ENCODE assay signal across 31 cellular contexts in genomic region chr18:50934545-50935211, GRCh38.
"Had no signal": no experiment of that assay in that cellular context is flagged by ENCODE, and none has a peak within 500 bp of the region (broad histone marks: within the 10 kb centered on the region; RNA-seq: fewer than 3 reads in every experiment).

No MANE protein-coding gene starts in this region.

- H3K4me3 ChIP-seq: esophagus muscularis mucosa, gastrocnemius medialis had no signal

- DNase-seq: activated CD4-positive, alpha-beta T cell treated with anti-CD3 and anti-CD28 coated beads for 4 hours; activated CD4-positive, alpha-beta T cell treated with anti-CD3 and anti-CD28 coated beads, Interleukin-2, amount 50 U/mL, for 1 hour; activated CD4-positive, alpha-beta T cell treated with anti-CD3 and anti-CD28 coated beads, Interleukin-2, amount 50 U/mL, for 48 hours; activated CD4-positive, CD25-positive, alpha-beta regulatory T cell; activated CD4-positive, CD25-positive, alpha-beta regulatory T cell treated with anti-CD3 and anti-CD28 coated beads, Interleukin-2, amount 50 U/mL, for 72 hours; activated CD8-positive, alpha-beta memory T cell treated with anti-CD3 and anti-CD28 coated beads, Interleukin-2, amount 10 ng/mL, durations not matched to agents 7 days and 5 days; activated CD8-positive, alpha-beta memory T cell treated with anti-CD3 and anti-CD28 coated beads, Interleukin-2, amount 50 U/mL, for 4 hours; activated CD8-positive, alpha-beta T cell treated with anti-CD3 and anti-CD28 coated beads, Interleukin-2, amount 10 ng/mL, durations not matched to agents 7 days and 5 days; activated effector memory CD4-positive, alpha-beta T cell treated with anti-CD3 and anti-CD28 coated beads, Interleukin-2, amount 50 U/mL, for 16 hours; activated naive CD4-positive, alpha-beta T cell treated with anti-CD3 and anti-CD28 coated beads for 36 hours; activated T-cell treated with anti-CD3 and anti-CD28 coated beads, Interleukin-2, amount 50 U/mL, for 1 hour; activated T-cell treated with anti-CD3 and anti-CD28 coated beads, Interleukin-2, amount 50 U/mL, for 48 hours; amniotic stem cell; anterior cingulate cortex; brain microvascular endothelial cell; cortex of kidney; dermis blood vessel endothelial cell; effector CD4-positive, alpha-beta T cell; effector memory CD8-positive, alpha-beta T cell; erythroblast; foreskin keratinocyte; gastrocnemius medialis; glutamatergic neuron; T-helper 2 cell had no signal

- H3K27me3 ChIP-seq: brain microvascular endothelial cell, esophagus muscularis mucosa, foreskin keratinocyte, gastrocnemius medialis had no signal

- H3K4me1 ChIP-seq: esophagus muscularis mucosa, foreskin keratinocyte, gastrocnemius medialis had no signal

- H3K36me3 ChIP-seq: brain microvascular endothelial cell had no signal

- H3K4me3 Mint-ChIP-seq: activated CD8-positive, alpha-beta memory T cell treated with anti-CD3 and anti-CD28 coated beads, Interleukin-2, amount 10 ng/mL, durations not matched to agents 7 days and 5 days; activated CD8-positive, alpha-beta T cell treated with anti-CD3 and anti-CD28 coated beads, Interleukin-2, amount 10 ng/mL, durations not matched to agents 7 days and 5 days; activated naive CD4-positive, alpha-beta T cell treated with anti-CD3 and anti-CD28 coated beads for 36 hours; activated naive CD4-positive, alpha-beta T cell treated with anti-CD3 and anti-CD28 coated beads, Interleukin-2, amount 50 U/mL, for 24 hours; activated T-helper 1 cell treated with anti-CD3 and anti-CD28 coated beads, Interleukin-12 subunit alpha, Interleukin-12 subunit beta, Interleukin-2, Interleukin-4 antibody, amounts not matched to agents 30 ng/mL and 10 ng/mL and 1 ng/mL, durations not matched to agents 14 hours and 24 hours and 36 hours; effector memory CD8-positive, alpha-beta T cell had no signal

- H3K27ac ChIP-seq: brain microvascular endothelial cell, esophagus muscularis mucosa, foreskin keratinocyte, gastrocnemius medialis had no signal

- ATAC-seq: activated CD8-positive, alpha-beta memory T cell treated with anti-CD3 and anti-CD28 coated beads, Interleukin-2, amount 10 ng/mL, durations not matched to agents 7 days and 5 days; activated CD8-positive, alpha-beta T cell treated with anti-CD3 and anti-CD28 coated beads, Interleukin-2, amount 10 ng/mL, durations not matched to agents 7 days and 5 days; effector memory CD8-positive, alpha-beta T cell; foreskin keratinocyte; gastrocnemius medialis had no signal

- H3K27me3 Mint-ChIP-seq: activated CD8-positive, alpha-beta memory T cell treated with anti-CD3 and anti-CD28 coated beads, Interleukin-2, amount 10 ng/mL, durations not matched to agents 7 days and 5 days; activated naive CD4-positive, alpha-beta T cell treated with anti-CD3 and anti-CD28 coated beads, Interleukin-2, amount 50 U/mL, for 24 hours; effector memory CD8-positive, alpha-beta T cell had no signal

- H3K4me1 Mint-ChIP-seq: activated CD8-positive, alpha-beta memory T cell treated with anti-CD3 and anti-CD28 coated beads, Interleukin-2, amount 10 ng/mL, durations not matched to agents 7 days and 5 days had no signal

- H3K9me3 ChIP-seq: esophagus muscularis mucosa, gastrocnemius medialis had no signal

- H3K27ac Mint-ChIP-seq: activated CD8-positive, alpha-beta memory T cell treated with anti-CD3 and anti-CD28 coated beads, Interleukin-2, amount 10 ng/mL, durations not matched to agents 7 days and 5 days; activated CD8-positive, alpha-beta T cell treated with anti-CD3 and anti-CD28 coated beads, Interleukin-2, amount 10 ng/mL, durations not matched to agents 7 days and 5 days; activated naive CD4-positive, alpha-beta T cell treated with anti-CD3 and anti-CD28 coated beads for 36 hours; activated naive CD4-positive, alpha-beta T cell treated with anti-CD3 and anti-CD28 coated beads, Interleukin-2, amount 50 U/mL, for 24 hours; activated T-helper 1 cell treated with anti-CD3 and anti-CD28 coated beads, Interleukin-12 subunit alpha, Interleukin-12 subunit beta, Interleukin-2, Interleukin-4 antibody, amounts not matched to agents 30 ng/mL and 10 ng/mL and 1 ng/mL, durations not matched to agents 14 hours and 24 hours and 36 hours; activated T-helper 2 cell treated with anti-CD3 and anti-CD28 coated beads, Interferon-gamma antibody, Interleukin-2, Interleukin-4, amounts not matched to agents 10 μg/mL and 5 μg/mL and 100 μg/mL, durations not matched to agents 14 hours and 24 hours and 36 hours had no signal

- H3K9me3 Mint-ChIP-seq: activated naive CD4-positive, alpha-beta T cell treated with anti-CD3 and anti-CD28 coated beads for 36 hours; activated naive CD4-positive, alpha-beta T cell treated with anti-CD3 and anti-CD28 coated beads, Interleukin-2, amount 50 U/mL, for 24 hours; activated T-helper 1 cell treated with anti-CD3 and anti-CD28 coated beads, Interleukin-12 subunit alpha, Interleukin-12 subunit beta, Interleukin-2, Interleukin-4 antibody, amounts not matched to agents 30 ng/mL and 10 ng/mL and 1 ng/mL, durations not matched to agents 14 hours and 24 hours and 36 hours; activated T-helper 2 cell treated with anti-CD3 and anti-CD28 coated beads, Interferon-gamma antibody, Interleukin-2, Interleukin-4, amounts not matched to agents 10 μg/mL and 5 μg/mL and 100 μg/mL, durations not matched to agents 14 hours and 24 hours and 36 hours; effector memory CD8-positive, alpha-beta T cell had no signal

- FAIRE-seq: astrocyte, bronchial epithelial cell, colon had no signal
